9 cellular contexts compared by ENCODE assay signal in genomic region chr20:49593441-49594142, GRCh38. TPM values are rescaled to one million over a fixed set of nuclear protein-coding genes. Genes with fewer than 3 reads are reported as not detected.
DNase-seq lines count a peak whose midpoint lies in the region; ATAC-seq and TF ChIP-seq lines count a peak whose summit lies in the region.
"Had no signal": no experiment of that assay in that cellular context is flagged by ENCODE, and none has a peak within 500 bp of the region (broad histone marks: within the 10 kb centered on the region; RNA-seq: fewer than 3 reads in every experiment).

No MANE protein-coding gene starts in this region.

- TF ChIP-seq CTCF in PC-3 (conservative IDR thresholded peaks at IDR 0.05; ENCODE audit: low read depth, low read length): no peak
- no peak for TF ChIP-seq CTCF in colonic mucosa (IDR thresholded peaks at IDR 0.05)
- no peak for TF ChIP-seq CTCF in osteocyte (IDR thresholded peaks at IDR 0.05)
- no peak for TF ChIP-seq CTCF in mucosa of descending colon (IDR thresholded peaks at IDR 0.05)

- no TSS peak for BruUV-seq in PC-3 (replicated peaks; lab: Mats Ljungman, UMichigan)

- H3K9me3 ChIP-seq in PC-3 (ENCODE audit: low read length) (no peaks in the 10 kb centered on the region), colonic mucosa (no peaks in the 10 kb centered on the region), mucosa of descending colon (no peaks in the 10 kb centered on the region)

- POLR2A ChIA-PET in PC-3 (lab: Charles Lee; ENCODE audit: unreplicated experiment): no interaction called here

- no peaks in the 10 kb centered on the region for H3K36me3 ChIP-seq in PC-3 (ENCODE audit: low read depth, low read length)
- H3K36me3 ChIP-seq in colonic mucosa: no peaks in the 10 kb centered on the region
- H3K36me3 ChIP-seq in mucosa of descending colon (ENCODE audit: low read depth): no peaks in the 10 kb centered on the region

- peaks cover 30% of the 10 kb centered on the region for H3K4me1 ChIP-seq in PC-3 (ENCODE audit: insufficient read depth, low read length)
- no peaks in the 10 kb centered on the region for H3K4me1 ChIP-seq in colonic mucosa
- no peaks in the 10 kb centered on the region for H3K4me1 ChIP-seq in mucosa of descending colon (ENCODE audit: low read depth)

- H3K4me3 Mint-ChIP-seq in osteocyte (ENCODE audit: unreplicated experiment): no peak overlapping the region

- H2AFZ ChIP-seq in PC-3 (ENCODE audit: low read length): peak overlapping the region; percentile 22

- no peak overlapping the region for H3K9ac ChIP-seq in PC-3 (ENCODE audit: low read length)
- no peak overlapping the region for H3K9ac ChIP-seq in colonic mucosa (ENCODE audit: low read depth in 2 of 2, low read length in 2 of 2)

- H3K27ac ChIP-seq in PC-3 (ENCODE audit: low read length): peak overlapping the region; percentile 69
- peak overlapping the region; percentile 20 for H3K27ac ChIP-seq in colonic mucosa

- no peaks in the 10 kb centered on the region for H4K20me1 ChIP-seq in PC-3 (ENCODE audit: low read length)

- H3K27me3 Mint-ChIP-seq in osteocyte (ENCODE audit: unreplicated experiment): no peaks in the 10 kb centered on the region

- no peaks in the 10 kb centered on the region for H3F3A ChIP-seq in PC-3 (ENCODE audit: low read length, unreplicated experiment)

- H3K27me3 ChIP-seq in PC-3 (ENCODE audit: low read length) (no peaks in the 10 kb centered on the region), colonic mucosa (no peaks in the 10 kb centered on the region)

- H3K27ac Mint-ChIP-seq in osteocyte (ENCODE audit: unreplicated experiment): peak overlapping the region; percentile 82

- no peak for ATAC-seq in PC-3
- no peak for ATAC-seq in mucosa of descending colon
- ATAC-seq in GM18870 (IDR thresholded peaks at IDR 0.05; ENCODE audit: unreplicated experiment): no peak
- ATAC-seq in HG03460 (IDR thresholded peaks at IDR 0.05; ENCODE audit: unreplicated experiment): no peak

- DNase-seq in A172 (ENCODE audit: low spot score) (peak; percentile 42), PC-3 (peak; percentile 64), colonic mucosa (no peak), osteocyte (ENCODE audit: extremely low spot score, unreplicated experiment) (no peak), mucosa of descending colon (no peak), medulla oblongata (ENCODE audit: extremely low spot score) (no peak)
- DNase-seq: NCI-H345 had no signal

- peaks cover 70% of the 10 kb centered on the region for H3K4me1 Mint-ChIP-seq in osteocyte (ENCODE audit: unreplicated experiment)

- H3K4me3 ChIP-seq in PC-3 (ENCODE audit: low read length): peak overlapping the region; percentile 1; the same call in 1 of the 2 replicates
- no peak overlapping the region for H3K4me3 ChIP-seq in colonic mucosa
- no peak overlapping the region for H3K4me3 ChIP-seq in mucosa of descending colon

- no peaks in the 10 kb centered on the region for H3K79me2 ChIP-seq in PC-3 (ENCODE audit: low read length)

- intact Hi-C loops in PC-3 (cut with micrococcal nuclease) (no loop called here), colonic mucosa (cut with DNase I) (no loop called here), mucosa of descending colon (cut with DNase I, micrococcal nuclease) (no loop called here)

- CTCF ChIA-PET in PC-3 (lab: Charles Lee): no interaction called here

- no peaks in the 10 kb centered on the region for H3K9me2 ChIP-seq in PC-3 (replicated peaks; ENCODE audit: low read length)

- H3K9me3 Mint-ChIP-seq in osteocyte (ENCODE audit: unreplicated experiment): no peaks in the 10 kb centered on the region

- peak overlapping the region; percentile 65 for H3K4me2 ChIP-seq in PC-3 (ENCODE audit: low read length)

- H3K36me3 Mint-ChIP-seq in osteocyte (ENCODE audit: unreplicated experiment): no peaks in the 10 kb centered on the region

RNA-seq across cellular contexts. Expression of gene PTGIS, which starts 25.7 kb away (rescaled TPM):
- total RNA-seq in A172 (2014; rRNA removed; shearing (Covaris generic)): 0.07 and 0.14 TPM in 2 replicates
- total RNA-seq in PC-3 (2014; rRNA removed) (0.18 TPM in 1 of 2 replicates, not detected in the other), colonic mucosa (1 to 10 TPM in 1 of 2 donors, under 1 TPM in 1; 0.94 to 8.0 TPM), osteocyte (67.6 and 72.1 TPM in 2 replicates), mucosa of descending colon (10 to 100 TPM in 2 of 3 donors, 1 to 10 TPM in 1; 3.8 to 45.8 (median 12.3) TPM)

Comparison
In these comparisons a context has a peak if more than half of its experiments do, and no peak if none do; other contexts are left out.
1. DNase-seq: peak in A172 (single experiment) and PC-3 (single experiment); none in colonic mucosa (single experiment), osteocyte (single experiment), mucosa of descending colon (0 of 3) and medulla oblongata (single experiment).